In the genomic region with DNA sequence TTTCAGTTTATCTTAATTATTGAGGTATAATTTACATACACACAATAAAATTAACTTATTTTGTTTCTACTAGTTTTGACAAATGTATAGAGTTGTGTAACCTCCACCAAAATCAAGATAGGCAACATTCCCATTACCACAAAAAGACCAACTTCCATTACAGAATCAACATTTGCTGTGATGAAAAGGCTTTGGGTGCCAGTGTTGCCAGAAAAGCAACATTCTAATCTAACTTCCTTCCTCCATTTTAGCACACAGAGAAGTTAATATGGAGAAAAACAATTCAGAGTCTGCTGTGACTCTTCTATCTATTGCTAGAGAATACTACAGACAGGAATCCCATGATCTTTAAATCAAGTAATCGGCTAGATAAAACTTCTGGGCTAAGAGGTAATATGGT, we compare ENCODE assay signal across 10 cellular contexts.
DNase-seq lines count a peak whose midpoint lies in the region; ATAC-seq and TF ChIP-seq lines count a peak whose summit lies in the region.
"Had no signal": no experiment of that assay in that cellular context is flagged by ENCODE, and none has a peak within 500 bp of the region (broad histone marks: within the 10 kb centered on the region; RNA-seq: fewer than 3 reads in every experiment).

No MANE protein-coding gene starts in this region.

- H3K4me3 ChIP-seq in right cardiac atrium (ENCODE audit: low read length) (no peak overlapping the region), uterus (no peak overlapping the region), aorta (ENCODE audit: low read length in 2 of 2) (no peak overlapping the region)

- no peaks in the 10 kb centered on the region for H3K27me3 Mint-ChIP-seq in mesothelial cell of epicardium (ENCODE audit: low read depth)
- H3K27me3 Mint-ChIP-seq in stimulated activated naive B cell treated with anti-CD40 and anti-IgM and Interleukin-4, amounts not matched to agents 10 μg/mL and 1 μg/mL and 100 μg/mL, for 72 hours = no peaks in the 10 kb centered on the region
- H3K27me3 Mint-ChIP-seq: central memory CD8-positive, alpha-beta T cell had no signal

- H3K27me3 ChIP-seq in right cardiac atrium (ENCODE audit: control insufficient read depth, insufficient read depth) (no peaks in the 10 kb centered on the region), uterus (no peaks in the 10 kb centered on the region), aorta (ENCODE audit: control insufficient read depth in 1 of 2, insufficient read depth in 2 of 2, low read length in 1 of 2) (no peaks in the 10 kb centered on the region)

- H3K27ac ChIP-seq in right cardiac atrium (ENCODE audit: low read length) = no peak overlapping the region
- H3K27ac ChIP-seq in uterus = peak overlapping the region; percentile 57 to 82
- no peak overlapping the region for H3K27ac ChIP-seq in aorta (ENCODE audit: low read depth in 1 of 2, low read length in 2 of 2)

- H3K4me3 Mint-ChIP-seq in mesothelial cell of epicardium = no peak overlapping the region
- H3K4me3 Mint-ChIP-seq in stimulated activated naive B cell treated with anti-CD40 and anti-IgM and Interleukin-4, amounts not matched to agents 10 μg/mL and 1 μg/mL and 100 μg/mL, for 72 hours = no peak overlapping the region
- H3K4me3 Mint-ChIP-seq: central memory CD8-positive, alpha-beta T cell had no signal

- WGBS in right cardiac atrium = 59% methylated on average over 1 of the region's 1 CpG
- 66 to 82% methylated on average over 1 of the region's 1 CpG for WGBS in aorta, 2 donors

- peaks cover 4% of the 10 kb centered on the region for H3K4me1 ChIP-seq in right cardiac atrium (ENCODE audit: control insufficient read depth, insufficient read depth, low read length)
- H3K4me1 ChIP-seq in uterus = peaks cover 0 to 5% of the 10 kb centered on the region in 2 donors
- H3K4me1 ChIP-seq in aorta (ENCODE audit: control insufficient read depth in 1 of 2, insufficient read depth in 2 of 2, low read length in 2 of 2) = peaks cover 0 to 2% of the 10 kb centered on the region in 2 donors

- no peak for TF ChIP-seq POLR2A in uterus (IDR thresholded peaks at IDR 0.05)

- DNase-seq in right cardiac atrium = no peak
- no peak for DNase-seq in left cardiac atrium
- peak; percentile 37 for DNase-seq in dermis blood vessel endothelial cell
- DNase-seq in mesothelial cell of epicardium (ENCODE audit: low spot score in 2 of 2, unreplicated experiment in 2 of 2) = no peak
- DNase-seq in uterus = no peak
- DNase-seq in aorta = no peak
- DNase-seq in retina = no peak
- DNase-seq in stimulated activated naive B cell treated with anti-CD40 and anti-IgM and Interleukin-4, amounts not matched to agents 10 μg/mL and 1 μg/mL and 100 μg/mL, for 72 hours = no peak
- DNase-seq: activated CD4-positive, alpha-beta T cell treated with anti-CD3 and anti-CD28 coated beads, Interleukin-2, amount 50 U/mL, for 1 hour had no signal

- no peaks in the 10 kb centered on the region for H3K36me3 Mint-ChIP-seq in mesothelial cell of epicardium
- H3K36me3 Mint-ChIP-seq in stimulated activated naive B cell treated with anti-CD40 and anti-IgM and Interleukin-4, amounts not matched to agents 10 μg/mL and 1 μg/mL and 100 μg/mL, for 72 hours = peaks cover 1 to 3% of the 10 kb centered on the region in 2 donors

- H3K4me1 Mint-ChIP-seq in mesothelial cell of epicardium = peaks cover 47% of the 10 kb centered on the region
- peaks cover 5 to 21% of the 10 kb centered on the region in 2 donors for H3K4me1 Mint-ChIP-seq in stimulated activated naive B cell treated with anti-CD40 and anti-IgM and Interleukin-4, amounts not matched to agents 10 μg/mL and 1 μg/mL and 100 μg/mL, for 72 hours
- H3K4me1 Mint-ChIP-seq: central memory CD8-positive, alpha-beta T cell had no signal

- TF ChIP-seq CTCF in mesothelial cell of epicardium (IDR thresholded peaks at IDR 0.05; ENCODE audit: unreplicated experiment) = no peak
- no peak for TF ChIP-seq CTCF in uterus (IDR thresholded peaks at IDR 0.05)

- no peaks in the 10 kb centered on the region for H3K9me3 Mint-ChIP-seq in mesothelial cell of epicardium
- no peaks in the 10 kb centered on the region for H3K9me3 Mint-ChIP-seq in stimulated activated naive B cell treated with anti-CD40 and anti-IgM and Interleukin-4, amounts not matched to agents 10 μg/mL and 1 μg/mL and 100 μg/mL, for 72 hours
- H3K9me3 Mint-ChIP-seq: central memory CD8-positive, alpha-beta T cell had no signal

- ATAC-seq in right cardiac atrium = peak; percentile 22 to 36
- ATAC-seq in left cardiac atrium = no peak
- ATAC-seq in aorta (ENCODE audit: low FRiP score) = no peak
- ATAC-seq in stimulated activated naive B cell treated with anti-CD40 and anti-IgM and Interleukin-4, amounts not matched to agents 10 μg/mL and 1 μg/mL and 100 μg/mL, for 72 hours (replicated peaks) = no peak

- no peaks in the 10 kb centered on the region for H3K36me3 ChIP-seq in uterus
- H3K36me3 ChIP-seq in aorta (ENCODE audit: control insufficient read depth in 1 of 2, insufficient read depth in 2 of 2, low read length in 1 of 2) = no peaks in the 10 kb centered on the region

- H3K9me3 ChIP-seq in right cardiac atrium (ENCODE audit: control insufficient read depth, low read length) (no peaks in the 10 kb centered on the region), uterus (no peaks in the 10 kb centered on the region), aorta (ENCODE audit: control insufficient read depth, low read length) (no peaks in the 10 kb centered on the region)

- peak overlapping the region; percentile 95 for H3K27ac Mint-ChIP-seq in mesothelial cell of epicardium
- H3K27ac Mint-ChIP-seq in stimulated activated naive B cell treated with anti-CD40 and anti-IgM and Interleukin-4, amounts not matched to agents 10 μg/mL and 1 μg/mL and 100 μg/mL, for 72 hours = no peak overlapping the region

- intact Hi-C loops in right cardiac atrium (cut with DNase I) = no loop called here
- intact Hi-C loops in left cardiac atrium (cut with DNase I) = no loop called here
- intact Hi-C loops in uterus (cut with DNase I; ENCODE audit: low total_unique reads) = no loop called here
- intact Hi-C loops in aorta (cut with DNase I) = no loop called here

Comparison
In these comparisons a context has a peak if more than half of its experiments do, and no peak if none do; other contexts are left out.
1. ATAC-seq: peak in right cardiac atrium (2 of 2); none in left cardiac atrium (0 of 2), aorta (single experiment) and stimulated activated naive B cell treated with anti-CD40 and anti-IgM and Interleukin-4, amounts not matched to agents 10 μg/mL and 1 μg/mL and 100 μg/mL, for 72 hours (0 of 2).
2. H3K27ac ChIP-seq: peak in uterus (2 of 2); none in right cardiac atrium (single experiment) and aorta (0 of 2).